19 cellular contexts compared by ENCODE assay signal in genomic region chr4:130738233-130738632, GRCh38.
DNase-seq lines count a peak whose midpoint lies in the region; ATAC-seq, FAIRE-seq and TF ChIP-seq lines count a peak whose summit lies in the region.
"Had no signal": no experiment of that assay in that cellular context is flagged by ENCODE, and none has a peak within 500 bp of the region (broad histone marks: within the 10 kb centered on the region; RNA-seq: fewer than 3 reads in every experiment).

No MANE protein-coding gene starts in this region.

- no peak overlapping the region for H2BK120ac ChIP-seq in neuronal stem cell (ENCODE audit: low read depth, low read length)

- H3K4me3 ChIP-seq in HCT116 (replicated peaks in 1 of 2; ENCODE audit: low read depth in 1 of 2, low read length in 2 of 2) (no peak overlapping the region), neuronal stem cell (ENCODE audit: low read length in 2 of 2) (no peak overlapping the region), OCI-LY7 (ENCODE audit: low read depth, low read length, poor library complexity, severe bottlenecking) (no peak overlapping the region)

- H3K9me2 ChIP-seq in HCT116 (ENCODE audit: insufficient read depth) (no peaks in the 10 kb centered on the region), OCI-LY7 (ENCODE audit: insufficient read depth, low read length) (no peaks in the 10 kb centered on the region)

- H3K9ac ChIP-seq in HCT116 (ENCODE audit: low read length) (no peak overlapping the region), neuronal stem cell (ENCODE audit: low read depth, low read length, poor library complexity) (no peak overlapping the region)

- H3K4me2 ChIP-seq in HCT116 (ENCODE audit: low read length) (no peak overlapping the region), neuronal stem cell (ENCODE audit: insufficient read depth, low read length, poor library complexity, severe bottlenecking) (no peak overlapping the region), OCI-LY7 (ENCODE audit: low read length) (no peak overlapping the region)

- H3K14ac ChIP-seq in neuronal stem cell (ENCODE audit: low read length) = no peak overlapping the region

- H4K20me1 ChIP-seq in HCT116 (ENCODE audit: insufficient read depth) = no peaks in the 10 kb centered on the region
- H4K20me1 ChIP-seq in OCI-LY7 (ENCODE audit: insufficient read depth, low read length) = no peaks in the 10 kb centered on the region

- peak; percentile 34; the same call in 1 of the 2 replicates for ATAC-seq in HCT116

- H3K36me3 ChIP-seq in HCT116 (ENCODE audit: control insufficient read depth in 1 of 2, insufficient read depth in 2 of 2, low read length in 2 of 2) = no peaks in the 10 kb centered on the region
- H3K36me3 ChIP-seq in neuronal stem cell (replicated peaks in 1 of 2; ENCODE audit: control insufficient read depth in 2 of 2, insufficient read depth in 2 of 2, low read length in 2 of 2) = no peaks in the 10 kb centered on the region
- H3K36me3 ChIP-seq in OCI-LY7 (ENCODE audit: insufficient read depth, low read length) = no peaks in the 10 kb centered on the region
- H3K36me3 ChIP-seq: BE2C had no signal

- no peak overlapping the region for H2AK5ac ChIP-seq in neuronal stem cell (ENCODE audit: low read depth, low read length)

- no peak overlapping the region for H3K4ac ChIP-seq in neuronal stem cell (ENCODE audit: low read length)

- H2AFZ ChIP-seq in HCT116 (ENCODE audit: low read depth, low read length, poor library complexity, severe bottlenecking) (no peak overlapping the region), neuronal stem cell (ENCODE audit: low read length) (no peak overlapping the region), OCI-LY7 (ENCODE audit: low read length) (no peak overlapping the region)

- peak overlapping the region; percentile 5 for H3K18ac ChIP-seq in neuronal stem cell (ENCODE audit: low read length)

- POLR2A ChIA-PET in HCT116 (lab: Charles Lee) (no interaction called here), OCI-LY7 (lab: Charles Lee) (no interaction called here)

- no CpG with 5 or more reads among the region's 3 CpGs for WGBS in neuronal stem cell (ENCODE audit: extremely low coverage in 2 of 2, insufficient read length in 2 of 2, insufficient replicate concordance in 1 of 2), 2 donors

- H2BK5ac ChIP-seq in neuronal stem cell (ENCODE audit: low read length) = no peak overlapping the region

- intact Hi-C loops in HCT116 (cut with micrococcal nuclease) (no loop called here), OCI-LY7 (cut with micrococcal nuclease; ENCODE audit: unreplicated experiment) (no loop called here)

- DNase-seq in HCT116 (ENCODE audit: low read depth, low spot score) = no peak
- peak; percentile 20 for DNase-seq in astrocyte of the hippocampus (ENCODE audit: low read depth, low spot score)
- DNase-seq in neuronal stem cell (ENCODE audit: low spot score) = no peak
- no peak for DNase-seq in GM19239 (ENCODE audit: insufficient read length, low spot score)
- DNase-seq in activated gamma-delta T cell (lab: John Stamatoyannopoulos, UW) = no peak
- DNase-seq in OCI-LY7 (ENCODE audit: low spot score) = no peak
- no peak for DNase-seq in stimulated activated CD4-positive, alpha-beta T cell treated with anti-CD3 and anti-CD28 coated beads, Interleukin-15, amount 100 ng/mL, for 24 hours
- DNase-seq: BE2C; CD4-positive, alpha-beta memory T cell; DMS153; DMS79 treated with DMSO at 0.1 percent for 48 hours; EL; GDM1; HCEC 1CT; IMR-90 had no signal

- H4K91ac ChIP-seq in neuronal stem cell (ENCODE audit: low read depth, low read length, poor library complexity) = no peak overlapping the region

- no peaks in the 10 kb centered on the region for H3K79me2 ChIP-seq in HCT116 (ENCODE audit: insufficient read depth, low read length)
- H3K79me2 ChIP-seq in OCI-LY7 (ENCODE audit: insufficient read depth, low read depth, low read length) = no peaks in the 10 kb centered on the region

- H3K4me1 ChIP-seq in HCT116 (ENCODE audit: control insufficient read depth in 1 of 2, insufficient read depth in 2 of 2, low read length in 2 of 2) = no peaks in the 10 kb centered on the region
- H3K4me1 ChIP-seq in neuronal stem cell (ENCODE audit: control insufficient read depth in 2 of 2, insufficient read depth in 1 of 2, low read depth in 1 of 2, low read length in 2 of 2) = no peaks in the 10 kb centered on the region
- H3K4me1 ChIP-seq in OCI-LY7 (ENCODE audit: insufficient read depth, low read length, poor library complexity, severe bottlenecking) = no peaks in the 10 kb centered on the region
- H3K4me1 ChIP-seq: BE2C had no signal

- H2BK12ac ChIP-seq in neuronal stem cell (ENCODE audit: low read length) = no peak overlapping the region

- no peaks in the 10 kb centered on the region for H3K27me3 ChIP-seq in HCT116 (ENCODE audit: insufficient read depth, low read length)
- no peaks in the 10 kb centered on the region for H3K27me3 ChIP-seq in neuronal stem cell (ENCODE audit: control insufficient read depth in 3 of 3, insufficient read depth in 3 of 3, low read depth in 1 of 3, low read length in 3 of 3)
- H3K27me3 ChIP-seq: BE2C had no signal

- no peak overlapping the region for H2BK15ac ChIP-seq in neuronal stem cell (ENCODE audit: low read length)

- no peak overlapping the region for H4K8ac ChIP-seq in neuronal stem cell (ENCODE audit: low read depth, low read length)

- no peak overlapping the region for H3K27ac ChIP-seq in HCT116 (ENCODE audit: low read depth, low read length)
- H3K27ac ChIP-seq in neuronal stem cell (replicated peaks; ENCODE audit: low read length) = no peak overlapping the region
- H3K27ac ChIP-seq in OCI-LY7 (ENCODE audit: low read depth, low read length, poor library complexity, severe bottlenecking) = no peak overlapping the region
- H3K27ac ChIP-seq: C4-2B had no signal

- BruUV-seq in HCT116 (replicated peaks; lab: Mats Ljungman, UMichigan) = no TSS peak
- BruUV-seq in OCI-LY7 (replicated peaks; lab: Mats Ljungman, UMichigan) = no TSS peak

- no peak for TF ChIP-seq POLR2A in HCT116 (IDR thresholded peaks at IDR 0.05; ENCODE audit: borderline replicate concordance, extremely low read depth, insufficient read depth, insufficient read length)

- RAD21 ChIA-PET in HCT116 (lab: Charles Lee; ENCODE audit: low non-redundant PET in 1 of 2, low total read pairs in 2 of 2, uncharacterized antibody in 2 of 2, unreplicated experiment in 2 of 2) = no interaction called here

- H3K9me3 ChIP-seq in HCT116 (ENCODE audit: control insufficient read depth in 1 of 2, insufficient read depth in 1 of 2, low read depth in 1 of 2, low read length in 2 of 2) (no peaks in the 10 kb centered on the region), neuronal stem cell (replicated peaks in 1 of 2; ENCODE audit: control insufficient read depth in 2 of 2, insufficient read depth in 1 of 2, low read depth in 1 of 2, low read length in 2 of 2) (no peaks in the 10 kb centered on the region), OCI-LY7 (ENCODE audit: low read length) (peaks cover 20% of the 10 kb centered on the region)
- H3K9me3 ChIP-seq: BE2C had no signal

- TF ChIP-seq RAD21 in HCT116 (IDR thresholded peaks at IDR 0.05; ENCODE audit: low read depth) = no peak

- no peak for FAIRE-seq in GM19239 (lab: Jason Lieb, UNC)
- FAIRE-seq: A204.1, GM12892, H1 had no signal

- CTCF ChIA-PET in HCT116 (lab: Charles Lee) = no interaction called here
- CTCF ChIA-PET in OCI-LY7 (lab: Charles Lee; ENCODE audit: unreplicated experiment) = no interaction called here

- no peak overlapping the region for H3K23ac ChIP-seq in neuronal stem cell (ENCODE audit: low read depth, low read length, poor library complexity)

- TF ChIP-seq CTCF in HCT116 (IDR thresholded peaks at IDR 0.05 in 2 of 3, conservative IDR thresholded peaks at IDR 0.05 in 1 of 3; ENCODE audit: borderline replicate concordance in 1 of 3, insufficient read depth in 1 of 3, low read depth in 2 of 3, low read length in 2 of 3) (no peak), OCI-LY7 (conservative IDR thresholded peaks at IDR 0.05; ENCODE audit: low read length) (no peak)

- H3K79me1 ChIP-seq in neuronal stem cell (ENCODE audit: low read depth, low read length) = no peaks in the 10 kb centered on the region

TF ChIP-seq in HCT116, 20 proteins besides CTCF, POLR2A, EP300 and RAD21 (continues in another document):
- TF ChIP-seq ELF1 (IDR thresholded peaks at IDR 0.05; ENCODE audit: borderline replicate concordance, low read depth) (no peak), YY1 (IDR thresholded peaks at IDR 0.05; ENCODE audit: extremely low read depth, insufficient replicate concordance, low read depth, low read length) (no peak), ZBTB33 (IDR thresholded peaks at IDR 0.05; ENCODE audit: extremely low read depth, insufficient replicate concordance, low read length) (no peak), ATF3 (IDR thresholded peaks at IDR 0.05) (no peak), SRF (IDR thresholded peaks at IDR 0.05; ENCODE audit: low read depth) (no peak), FOSL1 (IDR thresholded peaks at IDR 0.05; ENCODE audit: low read depth) (no peak), CBX3 (IDR thresholded peaks at IDR 0.05; ENCODE audit: low read depth) (no peak), POLR2AphosphoS5 (IDR thresholded peaks at IDR 0.05; ENCODE audit: low read depth, low read length) (no peak), ZFX (IDR thresholded peaks at IDR 0.05) (no peak), CEBPB (IDR thresholded peaks at IDR 0.05; ENCODE audit: low read depth) (no peak), SIN3A (IDR thresholded peaks at IDR 0.05; ENCODE audit: low read depth) (no peak), JUND (IDR thresholded peaks at IDR 0.05) (no peak), TCF7L2 (IDR thresholded peaks at IDR 0.05; ENCODE audit: borderline replicate concordance, extremely low read depth, insufficient read depth, insufficient read length) (no peak), EZH2 (IDR thresholded peaks at IDR 0.05) (no peak), EGR1 (IDR thresholded peaks at IDR 0.05; ENCODE audit: low read depth) (no peak)
